In genomic region chr20:31695849-31696804, GRCh38 we compare ENCODE assay signal across 1 cellular context.
TF ChIP-seq lines count a peak whose summit lies in the region.

No MANE protein-coding gene starts in this region.

TF ChIP-seq in HepG2, 621 proteins besides CTCF, POLR2A, EP300 and RAD21 (continued from another document and continues in another):
- TF ChIP-seq ARID4A (CRISPR knock-in tag; IDR thresholded peaks at IDR 0.05; ENCODE audit: borderline replicate concordance) (peak; percentile 92; the same call in 1 of the 2 replicates), ZNF513 (CRISPR knock-in tag; conservative IDR thresholded peaks at IDR 0.05) (no peak), ZNF639 (CRISPR knock-in tag; conservative IDR thresholded peaks at IDR 0.05) (peak; percentile 86), ZNF12 (CRISPR knock-in tag; IDR thresholded peaks at IDR 0.05) (peak; percentile 90), KMT2A (CRISPR knock-in tag; IDR thresholded peaks at IDR 0.05) (peak; percentile 71), SIN3A (IDR thresholded peaks at IDR 0.05; ENCODE audit: borderline replicate concordance, low read depth, low read length) (peak; percentile 58; the same call in 1 of the 2 replicates), ZNF275 (CRISPR knock-in tag; IDR thresholded peaks at IDR 0.05; ENCODE audit: borderline replicate concordance) (peak; percentile 88; the same call in 1 of the 2 replicates), ETS1 (CRISPR knock-in tag; IDR thresholded peaks at IDR 0.05) (no peak), ZNF598 (CRISPR knock-in tag; IDR thresholded peaks at IDR 0.05; ENCODE audit: borderline replicate concordance) (peak; percentile 93; the same call in 1 of the 2 replicates), MIXL1 (CRISPR knock-in tag; IDR thresholded peaks at IDR 0.05) (peak; percentile 100), SMAD1 (CRISPR knock-in tag; IDR thresholded peaks at IDR 0.05; ENCODE audit: borderline replicate concordance, low read depth) (peak; percentile 20; the same call in 1 of the 2 replicates), MTA1 (CRISPR knock-in tag; IDR thresholded peaks at IDR 0.05; ENCODE audit: borderline replicate concordance) (peak; percentile 83), HNF4G (IDR thresholded peaks at IDR 0.05; ENCODE audit: borderline replicate concordance, low read depth, low read length) (peak; percentile 99), HNF4G (CRISPR knock-in tag; IDR thresholded peaks at IDR 0.05; ENCODE audit: borderline replicate concordance, low read depth) (peak; percentile 100), THAP11 (CRISPR knock-in tag; IDR thresholded peaks at IDR 0.05) (peak; percentile 91), TMF1 (CRISPR knock-in tag; IDR thresholded peaks at IDR 0.05; ENCODE audit: low read depth) (peak; percentile 58; the same call in 1 of the 2 replicates), KDM6A (CRISPR knock-in tag; IDR thresholded peaks at IDR 0.05; ENCODE audit: low read depth) (peak; percentile 97), ZNF318 (CRISPR knock-in tag; IDR thresholded peaks at IDR 0.05) (no peak), MIER3 (CRISPR knock-in tag; IDR thresholded peaks at IDR 0.05; ENCODE audit: borderline replicate concordance) (peak; percentile 100), MTF2 (CRISPR knock-in tag; IDR thresholded peaks at IDR 0.05; ENCODE audit: borderline replicate concordance) (no peak), SPEN (CRISPR knock-in tag; IDR thresholded peaks at IDR 0.05; ENCODE audit: low read depth) (peak; percentile 97; the same call in 1 of the 2 replicates), ZSCAN29 (CRISPR knock-in tag; conservative IDR thresholded peaks at IDR 0.05) (no peak), ZBTB7A (CRISPR knock-in tag; IDR thresholded peaks at IDR 0.05) (peak; percentile 96), ZSCAN12 (CRISPR knock-in tag; IDR thresholded peaks at IDR 0.05) (no peak), FUBP1 (CRISPR knock-in tag; IDR thresholded peaks at IDR 0.05; ENCODE audit: borderline replicate concordance) (peak; percentile 99; the same call in 1 of the 2 replicates), SRSF1 (optimal IDR thresholded peaks at IDR 0.05; ENCODE audit: low read depth, low read length) (no peak), REST (IDR thresholded peaks at IDR 0.05; ENCODE audit: borderline replicate concordance in 1 of 2, low read depth in 1 of 2, low read length in 2 of 2) (peak in 1 of 2 experiments; percentile 82; a peak in 2 of 4 replicates)
